In the genomic region with DNA sequence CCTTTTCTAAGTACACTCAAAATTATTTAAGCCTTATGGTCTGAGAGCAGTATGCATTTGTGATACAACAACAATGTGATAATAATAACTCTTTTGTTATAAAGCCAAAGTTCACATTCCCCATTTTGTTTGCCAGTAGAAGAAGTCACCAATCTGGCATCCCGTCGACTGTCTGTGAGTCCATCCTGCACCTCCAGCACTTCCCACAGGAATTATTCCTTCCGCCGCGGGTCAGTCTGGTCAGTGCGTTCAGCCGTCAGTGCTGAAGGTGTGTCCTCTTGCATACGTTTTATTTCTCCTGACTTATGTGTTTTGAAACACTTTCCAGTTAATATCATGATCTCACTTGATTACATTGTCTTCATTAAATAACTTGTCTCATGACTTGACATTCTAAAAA, we compare ENCODE assay signal across 37 cellular contexts.
A peak's percentile ranks its signal among the peaks of the same experiment; 100 is the strongest.
DNase-seq lines count a peak whose midpoint lies in the region; ATAC-seq, FAIRE-seq and TF ChIP-seq lines count a peak whose summit lies in the region.
"Had no signal": no experiment of that assay in that cellular context is flagged by ENCODE, and none has a peak within 500 bp of the region (broad histone marks: within the 10 kb centered on the region; RNA-seq: fewer than 3 reads in every experiment).

No MANE protein-coding gene starts in this region.

- H3K4me3 ChIP-seq in astrocyte (ENCODE audit: insufficient read depth, low read depth, low read length) (no peak overlapping the region), vagina (no peak overlapping the region)
- H3K4me3 ChIP-seq: A549; BLaER1; BLaER1 treated with 17β-estradiol and CSF1 and Interleukin-3, amounts not matched to agents 10 nM and 100 nM had no signal

- H3K27me3 ChIP-seq in astrocyte (ENCODE audit: insufficient read depth, low read length) (no peaks in the 10 kb centered on the region), vagina (no peaks in the 10 kb centered on the region)
- H3K27me3 ChIP-seq: BE2C; BLaER1; BLaER1 treated with 17β-estradiol and CSF1 and Interleukin-3, amounts not matched to agents 10 nM and 100 nM had no signal

- peak; percentile 43 for DNase-seq in HT1080 (ENCODE audit: low read depth)
- DNase-seq in astrocyte (ENCODE audit: low read depth): peak; percentile 26
- peak; percentile 88 to 93 for DNase-seq in dermis microvascular lymphatic vessel endothelial cell (ENCODE audit: low read depth in 2 of 2)
- peak; percentile 21 for DNase-seq in urothelium cell line (ENCODE audit: low spot score)
- no peak for DNase-seq in activated CD8-positive, alpha-beta memory T cell treated with anti-CD3 and anti-CD28 coated beads, Interleukin-2, amount 50 U/mL, for 4 hours
- DNase-seq in vagina (ENCODE audit: extremely low spot score in 2 of 2): no peak
- DNase-seq in SW480 (ENCODE audit: low spot score): no peak
- DNase-seq: 8988T; ACHN; AML-193; BE2C; C1 segment of cervical spinal cord; Caco-2; Calu3; CD4-positive, alpha-beta memory T cell; CD4-positive, alpha-beta T cell; CD4-positive, CD25-positive, alpha-beta regulatory T cell; CD8-positive, alpha-beta memory T cell; CD8-positive, alpha-beta T cell; COR-L47; DMS 273 treated with DMSO at 0.1 percent for 48 hours; DMS153; DMS53; DMS79; DMS79 treated with DMSO at 0.1 percent for 48 hours; DND-41; EL had no signal

- H3K4me3 Mint-ChIP-seq in astrocyte (ENCODE audit: unreplicated experiment): no peak overlapping the region
- H3K4me3 Mint-ChIP-seq: B cell; CD14-positive monocyte; CD4-positive, alpha-beta memory T cell; CD4-positive, alpha-beta T cell; CD4-positive, CD25-positive, alpha-beta regulatory T cell; CD8-positive, alpha-beta memory T cell; CD8-positive, alpha-beta T cell had no signal

- no peaks in the 10 kb centered on the region for H3K36me3 ChIP-seq in astrocyte (ENCODE audit: insufficient read depth, low read length)
- no peaks in the 10 kb centered on the region for H3K36me3 ChIP-seq in vagina
- H3K36me3 ChIP-seq: BE2C; BLaER1; BLaER1 treated with 17β-estradiol and CSF1 and Interleukin-3, amounts not matched to agents 10 nM and 100 nM had no signal

- no peaks in the 10 kb centered on the region for H3K9me3 Mint-ChIP-seq in astrocyte (ENCODE audit: unreplicated experiment)
- H3K9me3 Mint-ChIP-seq: CD4-positive, alpha-beta T cell; CD8-positive, alpha-beta memory T cell; CD8-positive, alpha-beta T cell had no signal

- no peaks in the 10 kb centered on the region for H3K79me2 ChIP-seq in astrocyte (ENCODE audit: insufficient read depth, low read length)

- no peaks in the 10 kb centered on the region for H3K9me3 ChIP-seq in astrocyte (ENCODE audit: insufficient read depth, low read depth, low read length)
- H3K9me3 ChIP-seq in vagina: no peaks in the 10 kb centered on the region
- H3K9me3 ChIP-seq: A549, BE2C had no signal

- ATAC-seq in HG03565 (IDR thresholded peaks at IDR 0.05; ENCODE audit: unreplicated experiment): no peak
- ATAC-seq: A549; CD8-positive, alpha-beta T cell had no signal

- no peaks in the 10 kb centered on the region for H4K20me1 ChIP-seq in astrocyte (ENCODE audit: insufficient read depth, low read length)
- H4K20me1 ChIP-seq: BLaER1; BLaER1 treated with 17β-estradiol and CSF1 and Interleukin-3, amounts not matched to agents 10 nM and 100 nM had no signal

- no peak overlapping the region for H2AFZ ChIP-seq in astrocyte (ENCODE audit: low read depth, low read length)

- H3K4me1 ChIP-seq in astrocyte (ENCODE audit: insufficient read depth, low read length) (no peaks in the 10 kb centered on the region), vagina (no peaks in the 10 kb centered on the region)
- H3K4me1 ChIP-seq: A549; BE2C; BLaER1; BLaER1 treated with 17β-estradiol and CSF1 and Interleukin-3, amounts not matched to agents 10 nM and 100 nM; Caco-2 had no signal

- H3K27ac ChIP-seq in astrocyte (ENCODE audit: low read depth, low read length) (no peak overlapping the region), vagina (no peak overlapping the region)
- H3K27ac ChIP-seq: 22Rv1; A549; BLaER1; BLaER1 treated with 17β-estradiol and CSF1 and Interleukin-3, amounts not matched to agents 10 nM and 100 nM; C4-2B had no signal

- FAIRE-seq in astrocyte (lab: Jason Lieb, UNC) (no peak), urothelium cell line (lab: Jason Lieb, UNC) (no peak)
- FAIRE-seq: A204.1, A549, D721Med had no signal

- TF ChIP-seq CTCF in astrocyte (IDR thresholded peaks at IDR 0.05; ENCODE audit: insufficient read depth, low read depth, low read length) (no peak), vagina (IDR thresholded peaks at IDR 0.05) (no peak)

- no peaks in the 10 kb centered on the region for H3K4me1 Mint-ChIP-seq in astrocyte (ENCODE audit: low read depth, unreplicated experiment)
- H3K4me1 Mint-ChIP-seq: B cell; CD14-positive monocyte; CD4-positive, alpha-beta memory T cell; CD4-positive, CD25-positive, alpha-beta regulatory T cell; CD8-positive, alpha-beta memory T cell had no signal

- intact Hi-C loops in vagina (cut with DNase I): no loop called here

- H3K27me3 Mint-ChIP-seq in astrocyte (ENCODE audit: low read depth, unreplicated experiment): no peaks in the 10 kb centered on the region
- H3K27me3 Mint-ChIP-seq: B cell; CD4-positive, CD25-positive, alpha-beta regulatory T cell had no signal

- no peaks in the 10 kb centered on the region for H3K36me3 Mint-ChIP-seq in astrocyte (ENCODE audit: low read depth, unreplicated experiment)
- H3K36me3 Mint-ChIP-seq: CD14-positive monocyte; CD4-positive, alpha-beta memory T cell; CD4-positive, CD25-positive, alpha-beta regulatory T cell; CD8-positive, alpha-beta memory T cell; CD8-positive, alpha-beta T cell had no signal

- no peak overlapping the region for H3K27ac Mint-ChIP-seq in astrocyte (ENCODE audit: unreplicated experiment)
- H3K27ac Mint-ChIP-seq: B cell; CD14-positive monocyte; CD4-positive, alpha-beta memory T cell; CD4-positive, alpha-beta T cell; CD4-positive, CD25-positive, alpha-beta regulatory T cell; CD8-positive, alpha-beta memory T cell; CD8-positive, alpha-beta T cell had no signal

- H3K4me2 ChIP-seq in astrocyte (ENCODE audit: low read length): no peak overlapping the region
- H3K4me2 ChIP-seq: A549; BLaER1; BLaER1 treated with 17β-estradiol and CSF1 and Interleukin-3, amounts not matched to agents 10 nM and 100 nM had no signal

- no peak for TF ChIP-seq POLR2A in vagina (IDR thresholded peaks at IDR 0.05)

- H3K9ac ChIP-seq in astrocyte (ENCODE audit: low read length): no peak overlapping the region
- H3K9ac ChIP-seq: BLaER1; BLaER1 treated with 17β-estradiol and CSF1 and Interleukin-3, amounts not matched to agents 10 nM and 100 nM had no signal

Comparison
In these comparisons a context has a peak if more than half of its experiments do, and no peak if none do; other contexts are left out.
1. DNase-seq: peak in HT1080 (single experiment), astrocyte (single experiment), dermis microvascular lymphatic vessel endothelial cell (2 of 2) and urothelium cell line (single experiment); none in activated CD8-positive, alpha-beta memory T cell treated with anti-CD3 and anti-CD28 coated beads, Interleukin-2, amount 50 U/mL, for 4 hours (single experiment), vagina (0 of 2) and SW480 (single experiment).